In the genomic region with DNA sequence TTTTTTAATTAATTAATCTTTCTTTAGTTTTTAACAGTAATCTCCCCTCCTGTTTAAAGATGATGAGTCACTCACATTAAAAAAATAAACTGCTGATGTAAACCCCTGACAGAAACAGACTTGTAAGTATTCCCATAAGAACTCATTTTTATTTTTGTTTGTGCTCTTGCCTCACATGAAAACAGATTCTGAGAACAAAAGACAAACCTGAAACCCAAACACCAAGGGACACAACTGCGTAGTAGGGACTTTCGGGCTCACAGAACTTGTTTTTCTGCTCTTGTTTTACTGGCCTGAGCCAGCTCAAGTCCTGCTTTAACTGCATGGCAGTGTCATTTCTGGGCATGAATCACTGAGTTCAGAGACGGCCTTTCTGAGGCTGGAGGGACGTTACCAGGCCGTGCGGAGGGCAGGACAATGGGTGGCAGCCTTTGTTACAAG, we compare ENCODE assay signal across 8 cellular contexts.
DNase-seq lines count a peak whose midpoint lies in the region; ATAC-seq, FAIRE-seq and TF ChIP-seq lines count a peak whose summit lies in the region.

No MANE protein-coding gene starts in this region.

- no peak overlapping the region for H3K4me3 ChIP-seq in DND-41 (ENCODE audit: low read depth in 1 of 2, low read length in 2 of 2)

- no peak overlapping the region for H3K9ac ChIP-seq in DND-41 (ENCODE audit: low read depth, low read length)

- no peak for TF ChIP-seq POLR2A in H54 (IDR thresholded peaks at IDR 0.05; ENCODE audit: low read depth, low read length)

- no peaks in the 10 kb centered on the region for H4K20me1 ChIP-seq in DND-41 (ENCODE audit: insufficient read depth, low read length)

- DNase-seq in DND-41 (no peak), H54 (ENCODE audit: insufficient read length, low spot score) (peak; percentile 40), RPMI7951 (ENCODE audit: low read depth) (peak; percentile 85), dedifferentiated amniotic fluid mesenchymal stem cell (ENCODE audit: extremely low spot score) (peak; percentile 81), left kidney (ENCODE audit: low read depth, low spot score) (peak; percentile 62), stromal cell of bone marrow (ENCODE audit: low read depth) (peak; percentile 77), NCI-H524 treated with DMSO at 0.1 percent for 48 hours (lab: John Stamatoyannopoulos, UW) (no peak)

- H3K9me3 ChIP-seq in DND-41 (ENCODE audit: insufficient read depth, low read length, severe bottlenecking), result no peaks in the 10 kb centered on the region

- peak overlapping the region; percentile 64; the same call in 1 of the 2 replicates for H3K27ac ChIP-seq in DND-41 (ENCODE audit: low read length)

- H3K79me2 ChIP-seq in DND-41 (ENCODE audit: insufficient read depth, low read length), result peaks cover 8% of the 10 kb centered on the region; the same call in 1 of the 2 replicates

- ATAC-seq in DND-41 (ENCODE audit: insufficient read depth, low read depth) (no peak), GM21528 (IDR thresholded peaks at IDR 0.05; ENCODE audit: low FRiP score, unreplicated experiment) (no peak)

- peaks cover 3% of the 10 kb centered on the region; the same call in 1 of the 2 replicates for H3K4me1 ChIP-seq in DND-41 (ENCODE audit: insufficient read depth, low read length)

- FAIRE-seq in H54 (lab: Jason Lieb, UNC), result peak; percentile 90

- no peak for TF ChIP-seq CTCF in DND-41 (IDR thresholded peaks at IDR 0.05; ENCODE audit: borderline replicate concordance, extremely low read depth, low read length, poor library complexity, severe bottlenecking)

- H3K27me3 ChIP-seq in DND-41 (ENCODE audit: insufficient read depth, low read length, poor library complexity), result no peaks in the 10 kb centered on the region

- peaks cover 82% of the 10 kb centered on the region for H3K36me3 ChIP-seq in DND-41 (ENCODE audit: insufficient read depth, low read length)

- H2AFZ ChIP-seq in DND-41 (ENCODE audit: low read depth, low read length), result no peak overlapping the region

- no peak overlapping the region for H3K4me2 ChIP-seq in DND-41 (ENCODE audit: insufficient read depth, low read length)

Comparison
In these comparisons a context has a peak if more than half of its experiments do, and no peak if none do; other contexts are left out.
1. DNase-seq: peak in H54 (single experiment), RPMI7951 (single experiment), dedifferentiated amniotic fluid mesenchymal stem cell (single experiment), left kidney (single experiment) and stromal cell of bone marrow (single experiment); none in DND-41 (single experiment) and NCI-H524 treated with DMSO at 0.1 percent for 48 hours (single experiment).